Comparison of ENCODE assay signal across 9 cellular contexts in the genomic region with DNA sequence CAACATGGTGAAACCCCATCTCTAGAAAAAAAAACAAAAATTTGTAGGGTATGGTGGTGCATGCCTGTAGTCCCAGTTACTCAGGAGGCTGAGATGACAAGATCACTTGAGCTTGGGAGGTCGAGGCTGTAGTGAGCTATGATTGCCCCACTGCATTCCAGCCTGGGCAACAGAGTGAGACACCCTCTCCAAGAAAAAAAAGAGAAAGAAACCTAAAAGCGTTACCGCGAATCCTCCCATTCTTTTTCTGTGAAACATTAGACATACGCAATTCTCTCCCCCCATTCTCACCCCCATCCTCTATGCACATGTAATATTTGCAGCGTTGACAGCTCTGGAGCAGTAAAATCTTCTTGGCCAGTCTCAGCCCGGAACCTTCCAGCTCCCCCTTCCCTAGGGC. TPM values are rescaled to one million over a fixed set of nuclear protein-coding genes. Genes with fewer than 3 reads are reported as not detected.
A peak's percentile ranks its signal among the peaks of the same experiment; 100 is the strongest.
DNase-seq lines count a peak whose midpoint lies in the region; ATAC-seq and TF ChIP-seq lines count a peak whose summit lies in the region.
"Had no signal": no experiment of that assay in that cellular context is flagged by ENCODE, and none has a peak within 500 bp of the region (broad histone marks: within the 10 kb centered on the region; RNA-seq: fewer than 3 reads in every experiment).

No MANE protein-coding gene starts in this region.

- H3K36me3 ChIP-seq in CD4-positive, CD25-positive, alpha-beta regulatory T cell (ENCODE audit: control insufficient read depth, insufficient read depth, low read length) = no peaks in the 10 kb centered on the region
- H3K36me3 ChIP-seq in WERI-Rb-1 = no peaks in the 10 kb centered on the region
- no peaks in the 10 kb centered on the region for H3K36me3 ChIP-seq in psoas muscle (ENCODE audit: insufficient read depth in 1 of 2, low read depth in 1 of 2)

- no peaks in the 10 kb centered on the region for H3K36me3 Mint-ChIP-seq in CD4-positive, CD25-positive, alpha-beta regulatory T cell

- no peaks in the 10 kb centered on the region for H3K9me3 ChIP-seq in CD4-positive, CD25-positive, alpha-beta regulatory T cell (ENCODE audit: control insufficient read depth in 2 of 2, low read length in 2 of 2)
- H3K9me3 ChIP-seq in WERI-Rb-1 (ENCODE audit: severe bottlenecking) (no peaks in the 10 kb centered on the region), psoas muscle (no peaks in the 10 kb centered on the region)

- H3K27me3 Mint-ChIP-seq in CD4-positive, CD25-positive, alpha-beta regulatory T cell = peaks cover 81% of the 10 kb centered on the region

- no peak overlapping the region for H3K27ac ChIP-seq in CD4-positive, CD25-positive, alpha-beta regulatory T cell (ENCODE audit: insufficient read depth, low read length, poor library complexity, severe bottlenecking)
- H3K27ac ChIP-seq in WERI-Rb-1 (no peak overlapping the region), psoas muscle (peak overlapping the region; percentile 91)

- H3K27ac Mint-ChIP-seq in CD4-positive, CD25-positive, alpha-beta regulatory T cell = no peak overlapping the region

- peak overlapping the region; percentile 73 to 87 (median 83) for H3K4me3 Mint-ChIP-seq in CD4-positive, CD25-positive, alpha-beta regulatory T cell

- intact Hi-C loops in psoas muscle (cut with DNase I) = loop anchor here in 1 of 2 donors (5.0 kb wide), 2 partner anchors 86 to 236 kb away; no protein-coding TSS in a partner anchor

- H3K4me3 ChIP-seq in CD4-positive, CD25-positive, alpha-beta regulatory T cell (ENCODE audit: low read depth, low read length) = peak overlapping the region; percentile 51
- H3K4me3 ChIP-seq in WERI-Rb-1 (ENCODE audit: low read depth, low read length) (peak overlapping the region; percentile 80), fibroblast of the aortic adventitia (ENCODE audit: low read depth, low read length) (peak overlapping the region; percentile 71), psoas muscle (peak overlapping the region; percentile 90)

- TF ChIP-seq CTCF in WERI-Rb-1 (IDR thresholded peaks at IDR 0.05; ENCODE audit: low read depth, low read length) (no peak), fibroblast of the aortic adventitia (IDR thresholded peaks at IDR 0.05; ENCODE audit: insufficient read depth, low read length) (no peak), psoas muscle (IDR thresholded peaks at IDR 0.05) (no peak)

- ATAC-seq in CD4-positive, CD25-positive, alpha-beta regulatory T cell (ENCODE audit: low read depth in 2 of 2) = no peak
- ATAC-seq in psoas muscle (no peak), GM18907 (IDR thresholded peaks at IDR 0.05; ENCODE audit: unreplicated experiment) (no peak)

- H3K4me1 Mint-ChIP-seq in CD4-positive, CD25-positive, alpha-beta regulatory T cell = peaks cover 6 to 33% (median 23%) of the 10 kb centered on the region in 4 donors

- no peak for DNase-seq in CD4-positive, CD25-positive, alpha-beta regulatory T cell
- DNase-seq in WERI-Rb-1 (no peak), fibroblast of the aortic adventitia (ENCODE audit: low read depth) (no peak), psoas muscle (no peak), globus pallidus (ENCODE audit: low spot score) (no peak), NCI-H1417 (lab: John Stamatoyannopoulos, UW) (no peak), NCI-H1092 treated with DMSO at 0.1 percent for 48 hours (lab: John Stamatoyannopoulos, UW) (no peak)
- DNase-seq: NCI-H2081 treated with DMSO at 0.1 percent for 48 hours had no signal

- peaks cover 25% of the 10 kb centered on the region for H3K4me1 ChIP-seq in CD4-positive, CD25-positive, alpha-beta regulatory T cell (ENCODE audit: control insufficient read depth, insufficient read depth, low read length, poor library complexity, severe bottlenecking)
- peaks cover 62% of the 10 kb centered on the region for H3K4me1 ChIP-seq in psoas muscle

- H3K9me3 Mint-ChIP-seq in CD4-positive, CD25-positive, alpha-beta regulatory T cell = peaks cover 0 to 3% (median 0%) of the 10 kb centered on the region in 7 donors

- H3K27me3 ChIP-seq in CD4-positive, CD25-positive, alpha-beta regulatory T cell (ENCODE audit: control insufficient read depth, insufficient read depth, low read length) = peaks cover 40% of the 10 kb centered on the region
- H3K27me3 ChIP-seq in WERI-Rb-1 (ENCODE audit: insufficient read depth, low read depth, severe bottlenecking) (no peaks in the 10 kb centered on the region), psoas muscle (ENCODE audit: insufficient read depth in 3 of 3, low read length in 2 of 3) (no peaks in the 10 kb centered on the region)

- 7 to 19% (median 12%) methylated on average over 7 of the region's 7 CpGs for WGBS in psoas muscle, 3 donors

RNA-seq across cellular contexts. Expression of gene LRP4, which starts 2.1 kb away (rescaled TPM):
- 0.05 TPM for total RNA-seq in CD4-positive, CD25-positive, alpha-beta regulatory T cell
- polyA plus RNA-seq in CD4-positive, CD25-positive, alpha-beta regulatory T cell = not detected
- total RNA-seq in fibroblast of the aortic adventitia (ENCODE audit: low replicate concordance) (4.7 and 9.7 TPM in 2 replicates), psoas muscle (10 to 100 TPM; 14.5 to 32.3 (median 24.7) TPM)
- 1 to 10 TPM; 5.4 to 8.0 (median 5.6) TPM for polyA plus RNA-seq in psoas muscle

RNA-seq across cellular contexts. Expression of gene CSTPP1, which starts 20.3 kb away (rescaled TPM):
- total RNA-seq in CD4-positive, CD25-positive, alpha-beta regulatory T cell = 15.5 TPM
- 10 to 100 TPM; 15.1 to 18.3 (median 15.6) TPM for polyA plus RNA-seq in CD4-positive, CD25-positive, alpha-beta regulatory T cell
- 24.6 and 34.9 TPM in 2 replicates for total RNA-seq in fibroblast of the aortic adventitia (ENCODE audit: low replicate concordance)
- 1 to 10 TPM; 6.1 to 10.0 (median 7.7) TPM for total RNA-seq in psoas muscle
- polyA plus RNA-seq in psoas muscle = 1 to 10 TPM; 5.1 to 8.2 (median 6.6) TPM
